Comparison of ENCODE assay signal across 20 cellular contexts in genomic region chr14:104955396-104955770, GRCh38. TPM values are rescaled to one million over a fixed set of nuclear protein-coding genes. Genes with fewer than 3 reads are reported as not detected.
DNase-seq lines count a peak whose midpoint lies in the region; ATAC-seq and TF ChIP-seq lines count a peak whose summit lies in the region.
"Had no signal": no experiment of that assay in that cellular context is flagged by ENCODE, and none has a peak within 500 bp of the region (broad histone marks: within the 10 kb centered on the region; RNA-seq: fewer than 3 reads in every experiment).

No MANE protein-coding gene starts in this region.

- peak; percentile 9 for DNase-seq in left cardiac atrium
- DNase-seq in left ventricle myocardium inferior: no peak
- DNase-seq in glutamatergic neuron: peak; percentile 6
- peak; percentile 32 for DNase-seq in posterior vena cava (ENCODE audit: low spot score)
- no peak for DNase-seq in hepatic stellate cell (ENCODE audit: low spot score)
- DNase-seq in activated effector memory CD4-positive, alpha-beta T cell treated with Interleukin-2 at 50 U/mL for 16 hours: no peak
- DNase-seq: AML-193; CD4-positive, alpha-beta memory T cell; DMS153; DMS79; GDM1; GM23248 had no signal

- H3K4me1 ChIP-seq in left ventricle myocardium inferior: no peaks in the 10 kb centered on the region

- no peak overlapping the region for H3K4me3 ChIP-seq in left ventricle myocardium inferior
- H3K4me3 ChIP-seq: A549, GM23248, HAP-1 had no signal

- no peaks in the 10 kb centered on the region for H3K9me3 ChIP-seq in left ventricle myocardium inferior (replicated peaks)
- H3K9me3 ChIP-seq: A549, HAP-1 had no signal

- no peaks in the 10 kb centered on the region for H3K36me3 ChIP-seq in left ventricle myocardium inferior
- H3K36me3 ChIP-seq: HAP-1 had no signal

- intact Hi-C loops in left cardiac atrium (cut with DNase I): no loop called here
- intact Hi-C loops in left ventricle myocardium inferior (cut with micrococcal nuclease): no loop called here
- intact Hi-C loops in posterior vena cava (cut with DNase I): no loop called here

- H3K4me1 Mint-ChIP-seq in glutamatergic neuron (ENCODE audit: low read depth, unreplicated experiment): no peaks in the 10 kb centered on the region
- H3K4me1 Mint-ChIP-seq: CD4-positive, alpha-beta memory T cell had no signal

- no peak overlapping the region for H3K4me3 Mint-ChIP-seq in glutamatergic neuron (ENCODE audit: unreplicated experiment)
- H3K4me3 Mint-ChIP-seq: CD4-positive, alpha-beta memory T cell had no signal

- H3K27me3 ChIP-seq in left ventricle myocardium inferior (ENCODE audit: low read depth): peaks cover 36% of the 10 kb centered on the region

- peaks cover 2% of the 10 kb centered on the region for H3K9me3 Mint-ChIP-seq in glutamatergic neuron (ENCODE audit: unreplicated experiment)
- H3K9me3 Mint-ChIP-seq: CD4-positive, alpha-beta memory T cell had no signal

- TF ChIP-seq CTCF in left ventricle myocardium inferior (IDR thresholded peaks at IDR 0.05; ENCODE audit: borderline replicate concordance): no peak
- no peak for TF ChIP-seq CTCF in glutamatergic neuron (IDR thresholded peaks at IDR 0.05; ENCODE audit: partially characterized antibody, unreplicated experiment)

- H3K36me3 Mint-ChIP-seq in glutamatergic neuron (ENCODE audit: unreplicated experiment): peaks cover 8% of the 10 kb centered on the region
- H3K36me3 Mint-ChIP-seq: CD4-positive, alpha-beta memory T cell had no signal

- ATAC-seq in left cardiac atrium (no peak), HG02852 (IDR thresholded peaks at IDR 0.05; ENCODE audit: unreplicated experiment) (no peak)

- no peak overlapping the region for H3K27ac ChIP-seq in left ventricle myocardium inferior (replicated peaks)
- H3K27ac ChIP-seq: 22Rv1, A549, C4-2B, GM23248, HL-60 had no signal

- no peak overlapping the region for H3K27ac Mint-ChIP-seq in glutamatergic neuron (ENCODE audit: unreplicated experiment)
- H3K27ac Mint-ChIP-seq: CD4-positive, alpha-beta memory T cell had no signal

- peaks cover 10% of the 10 kb centered on the region for H3K27me3 Mint-ChIP-seq in glutamatergic neuron (ENCODE audit: unreplicated experiment)

RNA-seq across cellular contexts. Expression of gene AHNAK2, which starts 22.8 kb away (rescaled TPM):
- total RNA-seq in left cardiac atrium: 1 to 10 TPM; 7.1 to 9.7 TPM
- 2.5 TPM for total RNA-seq in left ventricle myocardium inferior
- 44.8 TPM for total RNA-seq in glutamatergic neuron (ENCODE audit: unreplicated experiment)
- 100 to 1,000 TPM; 242 to 274 TPM for total RNA-seq in posterior vena cava

RNA-seq across cellular contexts. Expression of gene CLBA1, which starts 30.2 kb away (rescaled TPM):
- 1 to 10 TPM; 1.9 TPM for total RNA-seq in left cardiac atrium
- 2.4 TPM for total RNA-seq in left ventricle myocardium inferior
- total RNA-seq in glutamatergic neuron (ENCODE audit: unreplicated experiment): 5.9 TPM
- total RNA-seq in posterior vena cava: 1 to 10 TPM; 4.7 to 5.6 TPM

RNA-seq across cellular contexts. Expression of gene PLD4, which starts 30.7 kb away (rescaled TPM):
- total RNA-seq in left cardiac atrium (under 1 TPM; 0.13 to 0.24 TPM), left ventricle myocardium inferior (0.44 TPM), glutamatergic neuron (ENCODE audit: unreplicated experiment) (not detected), posterior vena cava (under 1 TPM in 1 of 2 donors, not detected in 1; 0.24 TPM)
- total RNA-seq: CD4-positive, alpha-beta memory T cell; Daoy; GM23248; H4 had no signal

Comparison
In these comparisons a context has a peak if more than half of its experiments do, and no peak if none do; other contexts are left out.
1. DNase-seq: peak in left cardiac atrium (single experiment), glutamatergic neuron (single experiment) and posterior vena cava (single experiment); none in left ventricle myocardium inferior (single experiment), hepatic stellate cell (single experiment) and activated effector memory CD4-positive, alpha-beta T cell treated with Interleukin-2 at 50 U/mL for 16 hours (single experiment).